17 cellular contexts compared by ENCODE assay signal in genomic region chr13:46101488-46102289, GRCh38. TPM values are rescaled to one million over a fixed set of nuclear protein-coding genes. Genes with fewer than 3 reads are reported as not detected.
DNase-seq lines count a peak whose midpoint lies in the region; ATAC-seq and TF ChIP-seq lines count a peak whose summit lies in the region.
"Had no signal": no experiment of that assay in that cellular context is flagged by ENCODE, and none has a peak within 500 bp of the region (broad histone marks: within the 10 kb centered on the region; RNA-seq: fewer than 3 reads in every experiment).

No MANE protein-coding gene starts in this region.

- H3K36me3 Mint-ChIP-seq in activated T-cell treated with anti-CD3 and anti-CD28 coated beads, Interleukin-2, amount 50 U/mL, for 72 hours (ENCODE audit: insufficient read depth in 2 of 2) = no peaks in the 10 kb centered on the region

- peak; percentile 77 for DNase-seq in A673 (ENCODE audit: low spot score)
- peak; percentile 12 for DNase-seq in NCI-H748 treated with DMSO at 0.1 percent for 48 hours (lab: John Stamatoyannopoulos, UW)
- DNase-seq in inferior parietal cortex (ENCODE audit: extremely low spot score) = peak; percentile 40
- DNase-seq in D341Med (ENCODE audit: low spot score) = no peak
- DNase-seq in HuH-7.5 (ENCODE audit: low spot score) = no peak
- no peak for DNase-seq in activated T-cell treated with anti-CD3 and anti-CD28 coated beads, Interleukin-2, amount 50 U/mL, for 72 hours
- DNase-seq: activated CD4-positive, alpha-beta T cell treated with anti-CD3 and anti-CD28 coated beads for 1 hour; activated T-cell treated with anti-CD3 and anti-CD28 coated beads, Interleukin-2, amount 50 U/mL, for 24 hours; amniotic stem cell; dermis blood vessel endothelial cell; mucosa of descending colon; NCI-H526 had no signal

- peak overlapping the region; percentile 76 for H3K27ac ChIP-seq in A673 (ENCODE audit: low read depth, low read length, poor library complexity, severe bottlenecking)
- H3K27ac ChIP-seq: vagina had no signal

- no peak overlapping the region for H3K27ac Mint-ChIP-seq in activated T-cell treated with anti-CD3 and anti-CD28 coated beads, Interleukin-2, amount 50 U/mL, for 72 hours
- H3K27ac Mint-ChIP-seq: activated T-cell treated with anti-CD3 and anti-CD28 coated beads, Interleukin-2, amount 50 U/mL, for 24 hours had no signal

- H3K36me3 ChIP-seq in A673 (ENCODE audit: insufficient read depth, low read length, poor library complexity, severe bottlenecking) = peaks cover 7% of the 10 kb centered on the region
- H3K36me3 ChIP-seq: vagina had no signal

- peak; percentile 56 for ATAC-seq in GM18502 (IDR thresholded peaks at IDR 0.05; ENCODE audit: poor library complexity, unreplicated experiment)
- no peak for ATAC-seq in HG02759 (IDR thresholded peaks at IDR 0.05; ENCODE audit: unreplicated experiment)
- ATAC-seq in activated T-cell treated with anti-CD3 and anti-CD28 coated beads, Interleukin-2, amount 50 U/mL, for 72 hours (replicated peaks in 1 of 2) = no peak
- ATAC-seq: mucosa of descending colon had no signal

- H3K4me1 Mint-ChIP-seq in activated T-cell treated with anti-CD3 and anti-CD28 coated beads, Interleukin-2, amount 50 U/mL, for 72 hours (ENCODE audit: low read depth) = no peaks in the 10 kb centered on the region

- BruUV-seq in A673 (replicated peaks; lab: Mats Ljungman, UMichigan) = no TSS peak

- no peak overlapping the region for H3K4me3 ChIP-seq in A673 (ENCODE audit: low read depth, low read length, poor library complexity, severe bottlenecking)
- H3K4me3 ChIP-seq: mucosa of descending colon, vagina had no signal

- H3K9me3 ChIP-seq in A673 (ENCODE audit: low read depth, low read length, poor library complexity, severe bottlenecking) = no peaks in the 10 kb centered on the region
- H3K9me3 ChIP-seq: mucosa of descending colon, vagina had no signal

- CTCF ChIA-PET in A673 (lab: Charles Lee) = no interaction called here

- intact Hi-C loops in A673 (cut with micrococcal nuclease; ENCODE audit: unreplicated experiment) = no loop called here

- H3K27me3 Mint-ChIP-seq in activated T-cell treated with anti-CD3 and anti-CD28 coated beads, Interleukin-2, amount 50 U/mL, for 72 hours (ENCODE audit: low read depth) = no peaks in the 10 kb centered on the region

- H3K4me3 Mint-ChIP-seq in activated T-cell treated with anti-CD3 and anti-CD28 coated beads, Interleukin-2, amount 50 U/mL, for 72 hours = no peak overlapping the region
- H3K4me3 Mint-ChIP-seq: activated T-cell treated with anti-CD3 and anti-CD28 coated beads, Interleukin-2, amount 50 U/mL, for 24 hours had no signal

- H3K27me3 ChIP-seq in A673 (replicated peaks; ENCODE audit: insufficient read depth, low read depth, low read length, poor library complexity) = no peaks in the 10 kb centered on the region
- H3K27me3 ChIP-seq: vagina had no signal

- H3K4me1 ChIP-seq in A673 (ENCODE audit: insufficient read depth, low read length, poor library complexity, severe bottlenecking) = peaks cover 43% of the 10 kb centered on the region
- H3K4me1 ChIP-seq: vagina had no signal

- POLR2A ChIA-PET in A673 (lab: Charles Lee; ENCODE audit: low non-redundant PET) = no interaction called here

- no peaks in the 10 kb centered on the region for H3K9me3 Mint-ChIP-seq in activated T-cell treated with anti-CD3 and anti-CD28 coated beads, Interleukin-2, amount 50 U/mL, for 72 hours
- H3K9me3 Mint-ChIP-seq: activated T-cell treated with anti-CD3 and anti-CD28 coated beads, Interleukin-2, amount 50 U/mL, for 24 hours had no signal

- no peak for TF ChIP-seq CTCF in A673 (conservative IDR thresholded peaks at IDR 0.05; ENCODE audit: low read depth, low read length)

RNA-seq across cellular contexts. Expression of gene CPB2, which starts 3.1 kb away (rescaled TPM):
- total RNA-seq in A673 (2021) = 5.0 and 5.5 TPM in 2 replicates
- total RNA-seq in activated T-cell treated with anti-CD3 and anti-CD28 coated beads, Interleukin-2, amount 50 U/mL, for 72 hours = not detected
- total RNA-seq: dermis blood vessel endothelial cell, LHCN-M2, mucosa of descending colon, pulmonary artery endothelial cell, vagina had no signal

RNA-seq across cellular contexts. Expression of gene ZC3H13, which starts 49.1 kb away (rescaled TPM):
- 373 and 378 TPM in 2 replicates for total RNA-seq in A673 (2021)
- total RNA-seq in activated T-cell treated with anti-CD3 and anti-CD28 coated beads, Interleukin-2, amount 50 U/mL, for 72 hours = 10 to 100 TPM; 39.6 to 48.3 TPM

Comparison
In these comparisons a context has a peak if more than half of its experiments do, and no peak if none do; other contexts are left out.
1. DNase-seq: peak in A673 (single experiment), NCI-H748 treated with DMSO at 0.1 percent for 48 hours (single experiment) and inferior parietal cortex (single experiment); none in D341Med (single experiment), HuH-7.5 (single experiment) and activated T-cell treated with anti-CD3 and anti-CD28 coated beads, Interleukin-2, amount 50 U/mL, for 72 hours (0 of 2).